In genomic region chr1:13778431-13778830, GRCh38 we compare ENCODE assay signal across 23 cellular contexts.
"Had no signal": no experiment of that assay in that cellular context is flagged by ENCODE, and none has a peak within 500 bp of the region (broad histone marks: within the 10 kb centered on the region; RNA-seq: fewer than 3 reads in every experiment).

No MANE protein-coding gene starts in this region.

- H3K4me1 ChIP-seq: parathyroid adenoma had no signal

- H3K4me3 ChIP-seq: adrenal gland, ascending aorta, esophagus squamous epithelium, gastroesophageal sphincter, upper lobe of left lung had no signal

- H3K27ac Mint-ChIP-seq: activated CD4-positive, alpha-beta T cell treated with anti-CD3 and anti-CD28 coated beads for 36 hours; activated naive CD8-positive, alpha-beta T cell; nephron; WTC11 had no signal

- H3K27ac ChIP-seq: adrenal gland, ascending aorta, brain microvascular endothelial cell, esophagus squamous epithelium, gastroesophageal sphincter, parathyroid adenoma, upper lobe of left lung had no signal

- ATAC-seq: activated CD4-positive, alpha-beta T cell treated with anti-CD3 and anti-CD28 coated beads for 36 hours; effector memory CD8-positive, alpha-beta T cell; gastroesophageal sphincter; left ventricle myocardium superior; right cardiac atrium; WTC11 had no signal

- DNase-seq: activated CD4-positive, alpha-beta T cell treated with anti-CD3 and anti-CD28 coated beads for 36 hours; activated CD4-positive, alpha-beta T cell treated with anti-CD3 and anti-CD28 coated beads, Interleukin-2, amount 50 U/mL, for 48 hours; activated CD8-positive, alpha-beta memory T cell treated with anti-CD3 and anti-CD28 coated beads, Interleukin-2, amount 50 U/mL, for 48 hours; activated gamma-delta T cell treated with Interleukin-2 at 50 U/mL for 16 hours; adrenal gland; brain microvascular endothelial cell; caudate nucleus; effector memory CD8-positive, alpha-beta T cell; esophagus squamous epithelium; head of caudate nucleus; left ventricle myocardium superior; right cardiac atrium; stimulated activated CD4-positive, alpha-beta T cell treated with anti-CD3 and anti-CD28 coated beads, Interleukin-12 subunit alpha, Interleukin-12 subunit beta, amount 100 ng/mL, for 4 hours; stimulated activated CD4-positive, alpha-beta T cell treated with anti-CD3 and anti-CD28 coated beads, Interleukin-4, amount 100 ng/mL, for 4 hours; T1000; upper lobe of left lung had no signal

- H3K27me3 ChIP-seq: adrenal gland, ascending aorta, brain microvascular endothelial cell, esophagus squamous epithelium, gastroesophageal sphincter, upper lobe of left lung had no signal

- H3K4me3 Mint-ChIP-seq: activated CD4-positive, alpha-beta T cell treated with anti-CD3 and anti-CD28 coated beads for 36 hours; activated naive CD8-positive, alpha-beta T cell; activated T-helper 1 cell treated with anti-CD3 and anti-CD28 coated beads, Interleukin-12 subunit alpha, Interleukin-12 subunit beta, Interleukin-2, Interleukin-4 antibody, amounts not matched to agents 30 ng/mL and 10 ng/mL and 1 ng/mL, durations not matched to agents 14 hours and 24 hours and 36 hours; nephron; WTC11 had no signal

- H3K27me3 Mint-ChIP-seq: activated CD4-positive, alpha-beta T cell treated with anti-CD3 and anti-CD28 coated beads for 36 hours; activated naive CD8-positive, alpha-beta T cell; effector memory CD8-positive, alpha-beta T cell had no signal

- H3K9me3 ChIP-seq: adrenal gland, ascending aorta, esophagus squamous epithelium, gastroesophageal sphincter, upper lobe of left lung had no signal

- H3K9me3 Mint-ChIP-seq: activated T-helper 1 cell treated with anti-CD3 and anti-CD28 coated beads, Interleukin-12 subunit alpha, Interleukin-12 subunit beta, Interleukin-2, Interleukin-4 antibody, amounts not matched to agents 30 ng/mL and 10 ng/mL and 1 ng/mL, durations not matched to agents 14 hours and 24 hours and 36 hours; effector memory CD8-positive, alpha-beta T cell; nephron; WTC11 had no signal
